15 cellular contexts compared by ENCODE assay signal in genomic region chr20:38050691-38051090, GRCh38. TPM values are rescaled to one million over a fixed set of nuclear protein-coding genes. Genes with fewer than 3 reads are reported as not detected.
A peak's percentile ranks its signal among the peaks of the same experiment; 100 is the strongest.
DNase-seq lines count a peak whose midpoint lies in the region; ATAC-seq and TF ChIP-seq lines count a peak whose summit lies in the region.
"Had no signal": no experiment of that assay in that cellular context is flagged by ENCODE, and none has a peak within 500 bp of the region (broad histone marks: within the 10 kb centered on the region; RNA-seq: fewer than 3 reads in every experiment).

No MANE protein-coding gene starts in this region.

- H3K27ac ChIP-seq in foreskin keratinocyte, result peak overlapping the region; percentile 23
- H3K27ac ChIP-seq: gastroesophageal sphincter had no signal

- peaks cover 11% of the 10 kb centered on the region for H3K36me3 Mint-ChIP-seq in natural killer cell treated with Interleukin-12 subunit alpha and Interleukin-12 subunit beta and Interleukin-15 and Interleukin-18, amount 100 ng/mL, for 72 hours
- no peaks in the 10 kb centered on the region for H3K36me3 Mint-ChIP-seq in natural killer cell
- peaks cover 34% of the 10 kb centered on the region for H3K36me3 Mint-ChIP-seq in activated T-helper 1 cell treated with anti-CD3 and anti-CD28 coated beads, Interleukin-12 subunit alpha, Interleukin-12 subunit beta, Interleukin-2, Interleukin-4 antibody, amounts not matched to agents 30 ng/mL and 10 ng/mL and 1 ng/mL, durations not matched to agents 14 hours and 24 hours and 36 hours (ENCODE audit: low read depth)
- H3K36me3 Mint-ChIP-seq in stimulated activated naive B cell treated with anti-CD40 and anti-IgM and Interleukin-4, amounts not matched to agents 10 μg/mL and 1 μg/mL and 100 μg/mL, for 72 hours, result peaks cover 18 to 36% of the 10 kb centered on the region in 2 donors

- H3K4me1 Mint-ChIP-seq in natural killer cell treated with Interleukin-12 subunit alpha and Interleukin-12 subunit beta and Interleukin-15 and Interleukin-18, amount 100 ng/mL, for 72 hours (ENCODE audit: low read depth in 2 of 2), result peaks cover 33 to 34% of the 10 kb centered on the region in 2 donors
- peaks cover 29 to 37% of the 10 kb centered on the region in 2 donors for H3K4me1 Mint-ChIP-seq in natural killer cell
- peaks cover 35% of the 10 kb centered on the region for H3K4me1 Mint-ChIP-seq in activated T-helper 1 cell treated with anti-CD3 and anti-CD28 coated beads, Interleukin-12 subunit alpha, Interleukin-12 subunit beta, Interleukin-2, Interleukin-4 antibody, amounts not matched to agents 30 ng/mL and 10 ng/mL and 1 ng/mL, durations not matched to agents 14 hours and 24 hours and 36 hours (ENCODE audit: low read depth)
- H3K4me1 Mint-ChIP-seq in stimulated activated naive CD8-positive, alpha-beta T cell treated with anti-CD3 and anti-CD28 coated beads, Interleukin-15, amount 100 ng/mL, for 72 hours, result peaks cover 43% of the 10 kb centered on the region
- peaks cover 9 to 18% of the 10 kb centered on the region in 2 donors for H3K4me1 Mint-ChIP-seq in stimulated activated naive B cell treated with anti-CD40 and anti-IgM and Interleukin-4, amounts not matched to agents 10 μg/mL and 1 μg/mL and 100 μg/mL, for 72 hours

- H3K4me3 Mint-ChIP-seq in natural killer cell treated with Interleukin-12 subunit alpha and Interleukin-12 subunit beta and Interleukin-15 and Interleukin-18, amount 100 ng/mL, for 72 hours, result no peak overlapping the region
- no peak overlapping the region for H3K4me3 Mint-ChIP-seq in natural killer cell
- H3K4me3 Mint-ChIP-seq in activated T-helper 1 cell treated with anti-CD3 and anti-CD28 coated beads, Interleukin-12 subunit alpha, Interleukin-12 subunit beta, Interleukin-2, Interleukin-4 antibody, amounts not matched to agents 30 ng/mL and 10 ng/mL and 1 ng/mL, durations not matched to agents 14 hours and 24 hours and 36 hours, result no peak overlapping the region
- H3K4me3 Mint-ChIP-seq in stimulated activated naive CD8-positive, alpha-beta T cell treated with anti-CD3 and anti-CD28 coated beads, Interleukin-15, amount 100 ng/mL, for 72 hours, result peak overlapping the region in 1 of 2 donors; percentile 53
- no peak overlapping the region for H3K4me3 Mint-ChIP-seq in stimulated activated naive B cell treated with anti-CD40 and anti-IgM and Interleukin-4, amounts not matched to agents 10 μg/mL and 1 μg/mL and 100 μg/mL, for 72 hours
- H3K4me3 Mint-ChIP-seq: naive thymus-derived CD4-positive, alpha-beta T cell had no signal

- H3K27me3 ChIP-seq in foreskin keratinocyte, result no peaks in the 10 kb centered on the region
- H3K27me3 ChIP-seq: BE2C, gastroesophageal sphincter had no signal

- intact Hi-C loops in natural killer cell (cut with micrococcal nuclease), result no loop called here
- intact Hi-C loops in activated T-helper 1 cell treated with anti-CD3 and anti-CD28 coated beads, Interleukin-12 subunit alpha, Interleukin-12 subunit beta, Interleukin-2, Interleukin-4 antibody, amounts not matched to agents 30 ng/mL and 10 ng/mL and 1 ng/mL, durations not matched to agents 14 hours and 24 hours and 36 hours (cut with micrococcal nuclease), result no loop called here

- ATAC-seq in natural killer cell treated with Interleukin-12 subunit alpha and Interleukin-12 subunit beta and Interleukin-15 and Interleukin-18, amount 100 ng/mL, for 72 hours, result no peak
- no peak for ATAC-seq in natural killer cell
- ATAC-seq in foreskin keratinocyte, result peak; percentile 24
- peak; percentile 73 for ATAC-seq in stimulated activated naive CD8-positive, alpha-beta T cell treated with anti-CD3 and anti-CD28 coated beads, Interleukin-15, amount 100 ng/mL, for 72 hours
- ATAC-seq in stimulated activated naive B cell treated with anti-CD40 and anti-IgM and Interleukin-4, amounts not matched to agents 10 μg/mL and 1 μg/mL and 100 μg/mL, for 72 hours (replicated peaks), result no peak
- ATAC-seq: gastroesophageal sphincter; naive thymus-derived CD4-positive, alpha-beta T cell; right cardiac atrium had no signal

- peak overlapping the region; percentile 10 to 45 for H3K27ac Mint-ChIP-seq in natural killer cell treated with Interleukin-12 subunit alpha and Interleukin-12 subunit beta and Interleukin-15 and Interleukin-18, amount 100 ng/mL, for 72 hours
- H3K27ac Mint-ChIP-seq in natural killer cell, result peak overlapping the region in 1 of 2 donors; percentile 17
- H3K27ac Mint-ChIP-seq in activated T-helper 1 cell treated with anti-CD3 and anti-CD28 coated beads, Interleukin-12 subunit alpha, Interleukin-12 subunit beta, Interleukin-2, Interleukin-4 antibody, amounts not matched to agents 30 ng/mL and 10 ng/mL and 1 ng/mL, durations not matched to agents 14 hours and 24 hours and 36 hours, result peak overlapping the region; percentile 14
- no peak overlapping the region for H3K27ac Mint-ChIP-seq in stimulated activated naive CD8-positive, alpha-beta T cell treated with anti-CD3 and anti-CD28 coated beads, Interleukin-15, amount 100 ng/mL, for 72 hours
- no peak overlapping the region for H3K27ac Mint-ChIP-seq in stimulated activated naive B cell treated with anti-CD40 and anti-IgM and Interleukin-4, amounts not matched to agents 10 μg/mL and 1 μg/mL and 100 μg/mL, for 72 hours

- TF ChIP-seq CTCF in natural killer cell (IDR thresholded peaks at IDR 0.05), result no peak
- TF ChIP-seq CTCF in foreskin keratinocyte (conservative IDR thresholded peaks at IDR 0.05), result no peak

- peaks cover 21% of the 10 kb centered on the region for H3K4me1 ChIP-seq in foreskin keratinocyte
- H3K4me1 ChIP-seq: BE2C had no signal

- H3K9me3 Mint-ChIP-seq in natural killer cell treated with Interleukin-12 subunit alpha and Interleukin-12 subunit beta and Interleukin-15 and Interleukin-18, amount 100 ng/mL, for 72 hours, result no peaks in the 10 kb centered on the region
- no peaks in the 10 kb centered on the region for H3K9me3 Mint-ChIP-seq in natural killer cell
- no peaks in the 10 kb centered on the region for H3K9me3 Mint-ChIP-seq in activated T-helper 1 cell treated with anti-CD3 and anti-CD28 coated beads, Interleukin-12 subunit alpha, Interleukin-12 subunit beta, Interleukin-2, Interleukin-4 antibody, amounts not matched to agents 30 ng/mL and 10 ng/mL and 1 ng/mL, durations not matched to agents 14 hours and 24 hours and 36 hours
- H3K9me3 Mint-ChIP-seq in stimulated activated naive CD8-positive, alpha-beta T cell treated with anti-CD3 and anti-CD28 coated beads, Interleukin-15, amount 100 ng/mL, for 72 hours, result no peaks in the 10 kb centered on the region
- no peaks in the 10 kb centered on the region for H3K9me3 Mint-ChIP-seq in stimulated activated naive B cell treated with anti-CD40 and anti-IgM and Interleukin-4, amounts not matched to agents 10 μg/mL and 1 μg/mL and 100 μg/mL, for 72 hours
- H3K9me3 Mint-ChIP-seq: naive thymus-derived CD4-positive, alpha-beta T cell had no signal

- no peak for DNase-seq in natural killer cell treated with Interleukin-12 subunit alpha and Interleukin-12 subunit beta and Interleukin-15 and Interleukin-18, amount 100 ng/mL, for 72 hours (ENCODE audit: low spot score)
- DNase-seq in natural killer cell (no peak), foreskin keratinocyte (peak in 1 of 2 donors; percentile 45), NCI-H1694 treated with DMSO at 0.1 percent for 48 hours (lab: John Stamatoyannopoulos, UW) (no peak), NCI-H2171 treated with DMSO at 0.1 percent for 48 hours (lab: John Stamatoyannopoulos, UW) (no peak)
- no peak for DNase-seq in activated T-helper 1 cell treated with anti-CD3 and anti-CD28 coated beads, Interleukin-12 subunit alpha, Interleukin-12 subunit beta, Interleukin-2, Interleukin-4 antibody, amounts not matched to agents 30 ng/mL and 10 ng/mL and 1 ng/mL, durations not matched to agents 14 hours and 24 hours and 36 hours (ENCODE audit: low spot score)
- no peak for DNase-seq in stimulated activated naive CD8-positive, alpha-beta T cell treated with anti-CD3 and anti-CD28 coated beads, Interleukin-15, amount 100 ng/mL, for 72 hours
- no peak for DNase-seq in stimulated activated naive B cell treated with anti-CD40 and anti-IgM and Interleukin-4, amounts not matched to agents 10 μg/mL and 1 μg/mL and 100 μg/mL, for 72 hours
- DNase-seq: activated CD4-positive, alpha-beta T cell treated with anti-CD3 and anti-CD28 coated beads for 48 hours; activated naive CD4-positive, alpha-beta T cell treated with anti-CD3 and anti-CD28 coated beads, Interleukin-2, amount 50 U/mL, for 16 hours; BE2C; naive thymus-derived CD4-positive, alpha-beta T cell; NCI-H2171; right cardiac atrium had no signal

- no peaks in the 10 kb centered on the region for H3K27me3 Mint-ChIP-seq in natural killer cell treated with Interleukin-12 subunit alpha and Interleukin-12 subunit beta and Interleukin-15 and Interleukin-18, amount 100 ng/mL, for 72 hours
- no peaks in the 10 kb centered on the region for H3K27me3 Mint-ChIP-seq in natural killer cell (ENCODE audit: low read depth in 2 of 2)
- no peaks in the 10 kb centered on the region for H3K27me3 Mint-ChIP-seq in activated T-helper 1 cell treated with anti-CD3 and anti-CD28 coated beads, Interleukin-12 subunit alpha, Interleukin-12 subunit beta, Interleukin-2, Interleukin-4 antibody, amounts not matched to agents 30 ng/mL and 10 ng/mL and 1 ng/mL, durations not matched to agents 14 hours and 24 hours and 36 hours (ENCODE audit: insufficient read depth)
- H3K27me3 Mint-ChIP-seq in stimulated activated naive CD8-positive, alpha-beta T cell treated with anti-CD3 and anti-CD28 coated beads, Interleukin-15, amount 100 ng/mL, for 72 hours, result no peaks in the 10 kb centered on the region
- H3K27me3 Mint-ChIP-seq in stimulated activated naive B cell treated with anti-CD40 and anti-IgM and Interleukin-4, amounts not matched to agents 10 μg/mL and 1 μg/mL and 100 μg/mL, for 72 hours, result no peaks in the 10 kb centered on the region
- H3K27me3 Mint-ChIP-seq: naive thymus-derived CD4-positive, alpha-beta T cell had no signal

RNA-seq across cellular contexts. Expression of gene RPRD1B, which starts 17.1 kb away (rescaled TPM):
- total RNA-seq in natural killer cell treated with Interleukin-12 subunit alpha and Interleukin-12 subunit beta and Interleukin-15 and Interleukin-18, amount 100 ng/mL, for 72 hours, result 10 to 100 TPM; 46.4 to 85.4 TPM
- total RNA-seq in natural killer cell (10 to 100 TPM; 75.8 to 87.3 (median 77.6) TPM), foreskin keratinocyte (17.5 and 18.8 TPM in 2 replicates)
- total RNA-seq in activated T-helper 1 cell treated with anti-CD3 and anti-CD28 coated beads, Interleukin-12 subunit alpha, Interleukin-12 subunit beta, Interleukin-2, Interleukin-4 antibody, amounts not matched to agents 30 ng/mL and 10 ng/mL and 1 ng/mL, durations not matched to agents 14 hours and 24 hours and 36 hours, result 48.8 and 49.7 TPM in 2 replicates
- polyA plus RNA-seq in foreskin keratinocyte, result 7.3 and 8.5 TPM in 2 replicates

RNA-seq across cellular contexts. Expression of gene TTI1, which starts 17.4 kb away (rescaled TPM):
- 10 to 100 TPM; 30.8 to 53.1 TPM for total RNA-seq in natural killer cell treated with Interleukin-12 subunit alpha and Interleukin-12 subunit beta and Interleukin-15 and Interleukin-18, amount 100 ng/mL, for 72 hours
- 10 to 100 TPM; 15.9 to 23.9 (median 18.9) TPM for total RNA-seq in natural killer cell
- 41.7 and 43.1 TPM in 2 replicates for total RNA-seq in activated T-helper 1 cell treated with anti-CD3 and anti-CD28 coated beads, Interleukin-12 subunit alpha, Interleukin-12 subunit beta, Interleukin-2, Interleukin-4 antibody, amounts not matched to agents 30 ng/mL and 10 ng/mL and 1 ng/mL, durations not matched to agents 14 hours and 24 hours and 36 hours
- 25.8 and 28.5 TPM in 2 replicates for total RNA-seq in foreskin keratinocyte
- polyA plus RNA-seq in foreskin keratinocyte, result 14.5 and 16.0 TPM in 2 replicates

Comparison
In these comparisons a context has a peak if more than half of its experiments do, and no peak if none do; other contexts are left out.
1. ATAC-seq: peak in foreskin keratinocyte (single experiment) and stimulated activated naive CD8-positive, alpha-beta T cell treated with anti-CD3 and anti-CD28 coated beads, Interleukin-15, amount 100 ng/mL, for 72 hours (single experiment); none in natural killer cell treated with Interleukin-12 subunit alpha and Interleukin-12 subunit beta and Interleukin-15 and Interleukin-18, amount 100 ng/mL, for 72 hours (0 of 2), natural killer cell (0 of 3) and stimulated activated naive B cell treated with anti-CD40 and anti-IgM and Interleukin-4, amounts not matched to agents 10 μg/mL and 1 μg/mL and 100 μg/mL, for 72 hours (0 of 2).
2. H3K27ac Mint-ChIP-seq: peak in natural killer cell treated with Interleukin-12 subunit alpha and Interleukin-12 subunit beta and Interleukin-15 and Interleukin-18, amount 100 ng/mL, for 72 hours (2 of 2) and activated T-helper 1 cell treated with anti-CD3 and anti-CD28 coated beads, Interleukin-12 subunit alpha, Interleukin-12 subunit beta, Interleukin-2, Interleukin-4 antibody, amounts not matched to agents 30 ng/mL and 10 ng/mL and 1 ng/mL, durations not matched to agents 14 hours and 24 hours and 36 hours (single experiment); none in stimulated activated naive CD8-positive, alpha-beta T cell treated with anti-CD3 and anti-CD28 coated beads, Interleukin-15, amount 100 ng/mL, for 72 hours (0 of 2) and stimulated activated naive B cell treated with anti-CD40 and anti-IgM and Interleukin-4, amounts not matched to agents 10 μg/mL and 1 μg/mL and 100 μg/mL, for 72 hours (single experiment).